In the genomic region with DNA sequence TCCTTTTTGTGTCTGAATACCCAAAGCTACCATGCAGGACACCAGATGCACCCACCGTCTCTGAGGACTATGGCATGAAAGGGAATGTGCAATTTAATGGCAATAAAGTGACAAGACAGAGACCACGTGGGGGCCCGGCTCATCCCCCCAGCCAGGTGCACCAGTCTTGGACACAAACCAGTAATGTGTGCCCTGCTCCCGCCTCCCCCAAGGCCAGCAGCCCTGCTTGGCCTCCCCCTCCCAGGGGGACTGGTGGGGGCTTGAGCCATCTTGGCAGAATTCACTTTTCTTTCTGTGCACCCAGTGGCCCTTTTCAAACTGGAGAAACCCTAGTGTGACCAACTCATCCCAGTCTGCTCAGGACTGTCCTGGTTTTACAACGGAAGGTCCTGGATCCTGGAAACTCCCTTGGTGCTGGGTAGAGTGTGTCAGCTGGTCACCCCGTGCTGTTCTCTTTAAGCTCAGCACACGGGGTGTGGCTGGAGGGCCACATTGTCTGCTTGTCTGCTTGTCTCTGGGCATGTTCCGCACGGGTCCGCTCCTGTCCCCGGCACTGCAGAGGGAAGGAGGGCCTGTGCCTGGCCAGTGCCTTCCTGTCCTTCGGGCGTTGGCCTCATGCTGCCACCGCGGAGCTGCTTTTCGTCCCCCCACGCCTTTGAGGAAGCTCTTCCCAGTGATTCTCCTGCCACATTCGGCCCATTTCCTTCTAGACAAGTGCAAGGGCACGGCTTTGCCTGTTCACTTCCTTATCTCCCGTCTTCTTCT, we compare ENCODE assay signal across 28 cellular contexts.
"Had no signal": no experiment of that assay in that cellular context is flagged by ENCODE, and none has a peak within 500 bp of the region (broad histone marks: within the 10 kb centered on the region; RNA-seq: fewer than 3 reads in every experiment).

No MANE protein-coding gene starts in this region.

- ATAC-seq: activated naive CD8-positive, alpha-beta T cell treated with anti-CD3 and anti-CD28 coated beads, Interleukin-2, amount 50 U/mL, for 24 hours; pancreas; psoas muscle; stimulated activated naive B cell treated with anti-CD40 and anti-IgM and Interleukin-4, amounts not matched to agents 10 μg/mL and 1 μg/mL and 100 μg/mL, for 72 hours; T-helper 17 cell; WTC11 had no signal

- H3K27me3 ChIP-seq: pancreas, thyroid gland had no signal

- H3K9me3 ChIP-seq: lower lobe of right lung, pancreas, psoas muscle, thyroid gland had no signal

- DNase-seq: activated CD4-positive, alpha-beta memory T cell treated with anti-CD3 and anti-CD28 coated beads, Interleukin-2, amount 10 ng/mL, durations not matched to agents 7 days and 5 days; activated CD4-positive, alpha-beta T cell treated with anti-CD3 and anti-CD28 coated beads for 1 hour; activated CD4-positive, alpha-beta T cell treated with anti-CD3 and anti-CD28 coated beads, Interleukin-2, amount 10 ng/mL, durations not matched to agents 7 days and 5 days; activated CD8-positive, alpha-beta memory T cell treated with anti-CD3 and anti-CD28 coated beads, Interleukin-2, amount 50 U/mL, for 48 hours; activated gamma-delta T cell; activated naive CD4-positive, alpha-beta T cell treated with anti-CD3 and anti-CD28 coated beads, Interleukin-2, amount 50 U/mL, for 16 hours; activated naive CD8-positive, alpha-beta T cell treated with anti-CD3 and anti-CD28 coated beads, Interleukin-2, amount 50 U/mL, for 24 hours; activated T-cell treated with anti-CD3 and anti-CD28 coated beads, Interleukin-2, amount 50 U/mL, for 24 hours; central memory CD4-positive, alpha-beta T cell; dermis blood vessel endothelial cell; effector CD4-positive, alpha-beta T cell; esophagus squamous epithelium; foreskin melanocyte; islet precursor cell; mesenchymal stem cell; nephron progenitor cell; stimulated activated CD4-positive, alpha-beta T cell treated with anti-CD3 and anti-CD28 coated beads, Interleukin-2, amount 100 ng/mL, for 24 hours; stimulated activated naive B cell treated with anti-CD40 and anti-IgM and Interleukin-4, amounts not matched to agents 10 μg/mL and 1 μg/mL and 100 μg/mL, for 72 hours; stomach; thyroid gland had no signal

- H3K4me1 ChIP-seq: esophagus squamous epithelium, lower lobe of right lung, pancreas, psoas muscle, stomach, thyroid gland had no signal

- H3K27ac ChIP-seq: epithelial cell of prostate, esophagus squamous epithelium, lower lobe of right lung, pancreas, psoas muscle, stomach, thyroid gland had no signal

- H3K36me3 ChIP-seq: esophagus squamous epithelium, lower lobe of right lung, pancreas, stomach, thyroid gland had no signal

- H3K4me3 ChIP-seq: esophagus squamous epithelium, lower lobe of right lung, pancreas, psoas muscle, smooth muscle cell, stomach, thyroid gland had no signal

- FAIRE-seq: endometrium, pancreas had no signal
